Comparison of ENCODE assay signal across 19 cellular contexts in the genomic region with DNA sequence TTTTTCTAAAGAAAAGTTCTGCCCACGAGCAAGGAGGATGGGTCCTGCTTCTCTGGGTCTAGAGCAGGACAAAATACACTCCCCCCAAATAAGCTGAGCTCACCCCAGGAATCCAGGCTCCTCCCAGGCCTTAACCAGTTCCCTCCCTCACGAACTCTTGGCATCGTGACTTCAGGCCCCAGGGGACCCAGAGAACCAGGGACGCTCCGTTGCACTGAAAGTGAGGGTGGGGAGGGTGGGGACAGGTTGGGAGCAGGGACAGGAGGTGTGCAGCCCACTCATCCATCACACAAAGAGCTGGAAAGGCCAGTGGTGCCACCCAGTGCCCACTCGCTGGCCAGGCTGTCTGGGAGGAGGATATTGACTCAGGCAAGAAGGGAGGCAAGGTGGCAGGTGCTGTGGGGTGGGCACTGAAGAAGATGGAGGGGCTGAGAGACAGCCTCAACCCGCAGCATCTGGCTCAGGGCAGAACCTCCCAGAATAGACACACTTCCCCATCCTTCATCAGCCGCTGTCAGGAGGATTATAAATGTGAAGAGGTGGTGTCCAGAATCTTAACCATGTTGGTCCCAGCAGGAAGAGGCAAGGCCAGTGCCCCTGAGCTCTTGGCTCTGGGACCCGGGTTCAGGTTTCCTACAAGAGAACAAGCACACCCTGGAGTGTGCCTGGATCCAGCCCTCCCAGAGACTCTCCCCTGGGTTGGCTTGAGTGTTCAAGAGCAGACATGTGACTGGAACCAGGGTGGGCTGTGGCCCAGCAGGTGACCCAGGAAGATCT.
DNase-seq lines count a peak whose midpoint lies in the region; ATAC-seq and TF ChIP-seq lines count a peak whose summit lies in the region.
"Had no signal": no experiment of that assay in that cellular context is flagged by ENCODE, and none has a peak within 500 bp of the region (broad histone marks: within the 10 kb centered on the region; RNA-seq: fewer than 3 reads in every experiment).

No MANE protein-coding gene starts in this region.

- H3K79me1 ChIP-seq in H9 (ENCODE audit: insufficient read depth, low read depth, low read length, poor library complexity, severe bottlenecking) = no peaks in the 10 kb centered on the region

- H4K91ac ChIP-seq in H9 (ENCODE audit: insufficient read length, low read depth, low read length) = no peak overlapping the region

- intact Hi-C loops in left colon (cut with DNase I, micrococcal nuclease) = no loop called here

- H3K23me2 ChIP-seq in H9 (ENCODE audit: insufficient read length, low read depth, low read length, poor library complexity, severe bottlenecking) = no peaks in the 10 kb centered on the region

- H3K9me3 ChIP-seq in BLaER1 (peaks cover 18% of the 10 kb centered on the region), H9 (ENCODE audit: control insufficient read depth, low read depth, low read length) (no peaks in the 10 kb centered on the region), WERI-Rb-1 (ENCODE audit: severe bottlenecking) (peaks cover 21% of the 10 kb centered on the region), neural progenitor cell (ENCODE audit: low read depth) (peaks cover 6% of the 10 kb centered on the region), upper lobe of left lung (no peaks in the 10 kb centered on the region)
- H3K9me3 ChIP-seq: SJSA1 had no signal

- no peak for TF ChIP-seq POLR2A in upper lobe of left lung (IDR thresholded peaks at IDR 0.05)

- no peak overlapping the region for H2BK5ac ChIP-seq in H9 (ENCODE audit: insufficient read length, low read length)

- no peak overlapping the region for H2BK12ac ChIP-seq in H9 (ENCODE audit: insufficient read length, low read depth, low read length)

- peaks cover 0 to 20% (median 6%) of the 10 kb centered on the region in 3 experiments; a peak in 5 of 7 replicates for H3K36me3 Mint-ChIP-seq in H9 (ENCODE audit: insufficient read depth in 1 of 3, low read depth in 3 of 3)
- H3K36me3 Mint-ChIP-seq in neural progenitor cell = peaks cover 1% of the 10 kb centered on the region
- H3K36me3 Mint-ChIP-seq: CD4-positive, CD25-positive, alpha-beta regulatory T cell; IgD-negative memory B cell had no signal

- ATAC-seq in left colon (no peak), upper lobe of left lung (ENCODE audit: low FRiP score in 2 of 2) (no peak)
- ATAC-seq: Right ventricle myocardium inferior had no signal

- peaks cover 10% of the 10 kb centered on the region for H3F3A ChIP-seq in neural progenitor cell (ENCODE audit: low read depth)

- no peak overlapping the region for H2BK20ac ChIP-seq in H9 (ENCODE audit: low read depth, low read length, poor library complexity, severe bottlenecking)

- H3K36me3 ChIP-seq in BLaER1 (no peaks in the 10 kb centered on the region), WERI-Rb-1 (no peaks in the 10 kb centered on the region), neural progenitor cell (no peaks in the 10 kb centered on the region), upper lobe of left lung (no peaks in the 10 kb centered on the region)
- H3K36me3 ChIP-seq: SJSA1 had no signal

- no peak for TF ChIP-seq CTCF in H9 (conservative IDR thresholded peaks at IDR 0.05)
- TF ChIP-seq CTCF in WERI-Rb-1 (IDR thresholded peaks at IDR 0.05; ENCODE audit: low read depth, low read length) = peak; percentile 28
- no peak for TF ChIP-seq CTCF in neural progenitor cell (IDR thresholded peaks at IDR 0.05)
- no peak for TF ChIP-seq CTCF in upper lobe of left lung (IDR thresholded peaks at IDR 0.05)

- H3T11ph ChIP-seq in H9 (ENCODE audit: low read length) = no peak overlapping the region

- H3K9ac ChIP-seq in BLaER1 = no peak overlapping the region
- H3K9ac ChIP-seq in H9 (ENCODE audit: extremely low read depth, insufficient read length, low read length) = no peak overlapping the region
- no peak overlapping the region for H3K9ac ChIP-seq in neural progenitor cell

- no peak overlapping the region for H3K56ac ChIP-seq in H9 (ENCODE audit: insufficient read length, low read depth, low read length)

- H4K8ac ChIP-seq in H9 (replicated peaks; ENCODE audit: insufficient read length, low read depth, low read length) = no peak overlapping the region

- no peak overlapping the region for H3K4me3 ChIP-seq in BLaER1
- peak overlapping the region; percentile 10; the same call in 1 of the 2 replicates for H3K4me3 ChIP-seq in WERI-Rb-1 (ENCODE audit: low read depth, low read length)
- no peak overlapping the region for H3K4me3 ChIP-seq in neural progenitor cell
- no peak overlapping the region for H3K4me3 ChIP-seq in upper lobe of left lung
- H3K4me3 ChIP-seq: SJSA1 had no signal

- DNase-seq in H9 (peak; percentile 25), WERI-Rb-1 (peak; percentile 77), neural progenitor cell (ENCODE audit: low spot score) (no peak), left colon (no peak), cortex of kidney (lab: John Stamatoyannopoulos, UW) (no peak), upper lobe of left lung (no peak), substantia nigra (lab: John Stamatoyannopoulos, UW) (no peak)
- DNase-seq: CD4-positive, CD25-positive, alpha-beta regulatory T cell; DMS153; GOT3; NCI-H1105 treated with DMSO at 0.1 percent for 48 hours; NCI-H2081; NCI-H2171 treated with DMSO at 0.1 percent for 48 hours; NCI-H69 had no signal

- H3K23ac ChIP-seq in H9 (ENCODE audit: insufficient read length, low read depth, low read length) = no peak overlapping the region

- no peak overlapping the region for H2BK120ac ChIP-seq in H9 (ENCODE audit: low read depth, low read length, poor library complexity, severe bottlenecking)

- WGBS in H9 (ENCODE audit: extremely low coverage, insufficient read length, low lambda C conversion rate) = no CpG with 5 or more reads among the region's 9 CpGs
- 70 to 74% methylated on average over 8 to 9 of the region's 9 CpGs for WGBS in upper lobe of left lung, 2 donors

- no peak overlapping the region for H3K14ac ChIP-seq in H9 (ENCODE audit: insufficient read depth, low read length)

- no peak overlapping the region for H3K18ac ChIP-seq in H9 (ENCODE audit: insufficient read length, low read depth, low read length)

- H3K4me1 Mint-ChIP-seq in H9 = peaks cover 16 to 37% of the 10 kb centered on the region in 2 experiments
- peaks cover 28% of the 10 kb centered on the region for H3K4me1 Mint-ChIP-seq in neural progenitor cell
- H3K4me1 Mint-ChIP-seq: CD4-positive, CD25-positive, alpha-beta regulatory T cell; IgD-negative memory B cell had no signal

- H3K4me3 Mint-ChIP-seq in H9 (no peak overlapping the region), neural progenitor cell (no peak overlapping the region)
- H3K4me3 Mint-ChIP-seq: CD4-positive, CD25-positive, alpha-beta regulatory T cell; IgD-negative memory B cell had no signal

- 0 out of 2 replicates have a peak overlapping the region, but pooled peaks have one; percentile 31 for H3K27ac ChIP-seq in BLaER1
- no peak overlapping the region for H3K27ac ChIP-seq in H9 (ENCODE audit: insufficient read length, low read depth, low read length)
- peak overlapping the region; percentile 91 for H3K27ac ChIP-seq in WERI-Rb-1
- H3K27ac ChIP-seq in neural progenitor cell = no peak overlapping the region
- no peak overlapping the region for H3K27ac ChIP-seq in upper lobe of left lung
- no peak overlapping the region for H3K27ac ChIP-seq in substantia nigra (ENCODE audit: low read depth, low read length, poor library complexity, severe bottlenecking)
- H3K27ac ChIP-seq: SJSA1 had no signal

- H3K9me3 Mint-ChIP-seq in H9 (peaks cover 18 to 21% of the 10 kb centered on the region in 2 experiments), neural progenitor cell (peaks cover 22% of the 10 kb centered on the region)

- H3K27ac Mint-ChIP-seq in H9 (no peak overlapping the region), neural progenitor cell (no peak overlapping the region)
- H3K27ac Mint-ChIP-seq: CD4-positive, CD25-positive, alpha-beta regulatory T cell; IgD-negative memory B cell had no signal

- H2BK15ac ChIP-seq in H9 (ENCODE audit: low read depth, low read length) = no peak overlapping the region

- peaks cover 34% of the 10 kb centered on the region for H3K4me1 ChIP-seq in BLaER1
- H3K4me1 ChIP-seq in H9 (ENCODE audit: insufficient read depth, low read length) = no peaks in the 10 kb centered on the region; the same call in 1 of the 2 replicates
- peaks cover 26% of the 10 kb centered on the region for H3K4me1 ChIP-seq in neural progenitor cell
- H3K4me1 ChIP-seq in upper lobe of left lung = no peaks in the 10 kb centered on the region
- H3K4me1 ChIP-seq: Caco-2, SJSA1 had no signal

- no peaks in the 10 kb centered on the region for H3K79me2 ChIP-seq in H9 (ENCODE audit: insufficient read depth, low read length)
- no peaks in the 10 kb centered on the region for H3K79me2 ChIP-seq in neural progenitor cell (ENCODE audit: low read depth)

- H4K5ac ChIP-seq in H9 (ENCODE audit: insufficient read length, low read depth, low read length) = no peak overlapping the region

- H3K27me3 Mint-ChIP-seq in H9 (ENCODE audit: low read depth) (peaks cover 12% of the 10 kb centered on the region), neural progenitor cell (ENCODE audit: insufficient read depth, low read depth) (peaks cover 9% of the 10 kb centered on the region)

- H4K20me1 ChIP-seq in BLaER1 (no peaks in the 10 kb centered on the region), H9 (ENCODE audit: control insufficient read depth, insufficient read depth, insufficient read length) (no peaks in the 10 kb centered on the region), neural progenitor cell (ENCODE audit: low read depth) (no peaks in the 10 kb centered on the region)

- no peak for TF ChIP-seq EP300 in upper lobe of left lung (IDR thresholded peaks at IDR 0.05)

- H2AFZ ChIP-seq in H9 (ENCODE audit: low read length) = no peak overlapping the region
- H2AFZ ChIP-seq in neural progenitor cell (replicated peaks) = no peak overlapping the region

- no peaks in the 10 kb centered on the region for H3K27me3 ChIP-seq in BLaER1
- no peaks in the 10 kb centered on the region for H3K27me3 ChIP-seq in H9 (ENCODE audit: insufficient read depth, low read length)
- no peaks in the 10 kb centered on the region for H3K27me3 ChIP-seq in WERI-Rb-1 (ENCODE audit: insufficient read depth, low read depth, severe bottlenecking)
- no peaks in the 10 kb centered on the region for H3K27me3 ChIP-seq in neural progenitor cell
- H3K27me3 ChIP-seq in upper lobe of left lung = no peaks in the 10 kb centered on the region

- no peak overlapping the region for H3K4ac ChIP-seq in H9 (ENCODE audit: low read depth, low read length)

- no peak overlapping the region for H2AK5ac ChIP-seq in H9 (ENCODE audit: insufficient read length, low read length)

- H3K4me2 ChIP-seq in BLaER1 = peak overlapping the region; percentile 77
- H3K4me2 ChIP-seq in H9 (ENCODE audit: insufficient read depth, insufficient read length, low read length) = no peak overlapping the region
- H3K4me2 ChIP-seq in neural progenitor cell = peak overlapping the region; percentile 22

Comparison
In these comparisons a context has a peak if more than half of its experiments do, and no peak if none do; other contexts are left out.
1. H3K27ac ChIP-seq: peak in BLaER1 (single experiment) and WERI-Rb-1 (single experiment); none in H9 (single experiment), neural progenitor cell (single experiment), upper lobe of left lung (0 of 4) and substantia nigra (single experiment).
2. DNase-seq: peak in H9 (single experiment) and WERI-Rb-1 (single experiment); none in neural progenitor cell (single experiment), left colon (0 of 2), cortex of kidney (single experiment), upper lobe of left lung (0 of 2) and substantia nigra (0 of 49).